In the genomic region with DNA sequence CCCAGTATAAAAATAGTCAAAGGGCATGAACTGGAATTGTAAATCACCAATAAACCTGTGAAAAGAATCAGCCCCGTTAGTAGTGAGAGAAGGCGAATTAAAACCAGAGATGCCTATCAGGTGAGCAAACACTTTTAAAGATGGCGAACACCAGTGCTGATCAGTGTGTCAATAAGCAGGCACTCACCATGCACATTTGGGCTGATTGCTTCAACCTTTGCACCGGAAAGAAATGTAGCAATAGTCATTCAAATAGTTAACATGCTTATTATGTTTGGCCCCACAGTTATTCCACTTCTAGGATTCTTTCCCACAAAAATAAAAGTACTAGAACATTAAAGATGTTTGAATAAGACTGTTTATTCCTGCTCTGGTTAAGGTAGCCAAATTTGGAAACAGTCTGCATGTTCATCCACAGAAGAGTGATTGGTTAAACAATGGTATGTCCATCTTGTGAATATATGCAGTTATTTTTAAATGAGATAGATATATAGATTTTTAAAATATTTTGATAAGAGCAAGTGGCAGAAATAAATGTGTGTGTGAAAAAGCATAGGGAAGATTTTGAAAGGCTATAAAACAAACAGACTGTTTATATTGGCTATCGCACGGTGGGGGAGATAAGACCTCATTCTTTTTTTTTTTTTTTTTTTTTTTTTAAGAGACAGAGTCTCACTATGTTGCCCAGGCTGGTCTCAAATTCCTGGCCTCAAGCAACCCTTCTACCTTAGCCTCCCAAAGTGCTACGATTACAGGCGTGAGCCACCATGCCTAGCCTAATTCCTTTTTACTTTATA, we compare ENCODE assay signal across 1 cellular context.
A peak's percentile ranks its signal among the peaks of the same experiment; 100 is the strongest.
TF ChIP-seq lines count a peak whose summit lies in the region.

No MANE protein-coding gene starts in this region.

TF ChIP-seq in HepG2, 621 proteins besides CTCF, POLR2A, EP300 and RAD21 (continued from another document and continues in another):
- TF ChIP-seq, protein P1, sequence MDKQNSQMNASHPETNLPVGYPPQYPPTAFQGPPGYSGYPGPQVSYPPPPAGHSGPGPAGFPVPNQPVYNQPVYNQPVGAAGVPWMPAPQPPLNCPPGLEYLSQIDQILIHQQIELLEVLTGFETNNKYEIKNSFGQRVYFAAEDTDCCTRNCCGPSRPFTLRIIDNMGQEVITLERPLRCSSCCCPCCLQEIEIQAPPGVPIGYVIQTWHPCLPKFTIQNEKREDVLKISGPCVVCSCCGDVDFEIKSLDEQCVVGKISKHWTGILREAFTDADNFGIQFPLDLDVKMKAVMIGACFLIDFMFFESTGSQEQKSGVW (CRISPR knock-in tag; IDR thresholded peaks at IDR 0.05; ENCODE audit: borderline replicate concordance) = no peak
- TF ChIP-seq ZNF776 (CRISPR knock-in tag; IDR thresholded peaks at IDR 0.05) = no peak
- no peak for TF ChIP-seq NR3C1 (CRISPR knock-in tag; IDR thresholded peaks at IDR 0.05)
- TF ChIP-seq, protein P2, sequence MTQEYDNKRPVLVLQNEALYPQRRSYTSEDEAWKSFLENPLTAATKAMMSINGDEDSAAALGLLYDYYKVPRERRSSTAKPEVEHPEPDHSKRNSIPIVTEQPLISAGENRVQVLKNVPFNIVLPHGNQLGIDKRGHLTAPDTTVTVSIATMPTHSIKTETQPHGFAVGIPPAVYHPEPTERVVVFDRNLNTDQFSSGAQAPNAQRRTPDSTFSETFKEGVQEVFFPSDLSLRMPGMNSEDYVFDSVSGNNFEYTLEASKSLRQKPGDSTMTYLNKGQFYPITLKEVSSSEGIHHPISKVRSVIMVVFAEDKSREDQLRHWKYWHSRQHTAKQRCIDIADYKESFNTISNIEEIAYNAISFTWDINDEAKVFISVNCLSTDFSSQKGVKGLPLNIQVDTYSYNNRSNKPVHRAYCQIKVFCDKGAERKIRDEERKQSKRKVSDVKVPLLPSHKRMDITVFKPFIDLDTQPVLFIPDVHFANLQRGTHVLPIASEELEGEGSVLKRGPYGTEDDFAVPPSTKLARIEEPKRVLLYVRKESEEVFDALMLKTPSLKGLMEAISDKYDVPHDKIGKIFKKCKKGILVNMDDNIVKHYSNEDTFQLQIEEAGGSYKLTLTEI (CRISPR knock-in tag; conservative IDR thresholded peaks at IDR 0.05) = no peak
- TF ChIP-seq BRCA1 (CRISPR knock-in tag; IDR thresholded peaks at IDR 0.05) = no peak
- no peak for TF ChIP-seq ATF1 (CRISPR knock-in tag; IDR thresholded peaks at IDR 0.05)
- TF ChIP-seq MED8 (CRISPR knock-in tag; IDR thresholded peaks at IDR 0.05; ENCODE audit: insufficient replicate concordance) = no peak
- no peak for TF ChIP-seq CCDC6 (CRISPR knock-in tag; IDR thresholded peaks at IDR 0.05)
- TF ChIP-seq, protein P3, sequence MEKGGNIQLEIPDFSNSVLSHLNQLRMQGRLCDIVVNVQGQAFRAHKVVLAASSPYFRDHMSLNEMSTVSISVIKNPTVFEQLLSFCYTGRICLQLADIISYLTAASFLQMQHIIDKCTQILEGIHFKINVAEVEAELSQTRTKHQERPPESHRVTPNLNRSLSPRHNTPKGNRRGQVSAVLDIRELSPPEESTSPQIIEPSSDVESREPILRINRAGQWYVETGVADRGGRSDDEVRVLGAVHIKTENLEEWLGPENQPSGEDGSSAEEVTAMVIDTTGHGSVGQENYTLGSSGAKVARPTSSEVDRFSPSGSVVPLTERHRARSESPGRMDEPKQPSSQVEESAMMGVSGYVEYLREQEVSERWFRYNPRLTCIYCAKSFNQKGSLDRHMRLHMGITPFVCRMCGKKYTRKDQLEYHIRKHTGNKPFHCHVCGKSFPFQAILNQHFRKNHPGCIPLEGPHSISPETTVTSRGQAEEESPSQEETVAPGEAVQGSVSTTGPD (CRISPR knock-in tag; IDR thresholded peaks at IDR 0.05) = no peak
- no peak for TF ChIP-seq ZSCAN30 (CRISPR knock-in tag; IDR thresholded peaks at IDR 0.05)
- TF ChIP-seq CC2D1A (CRISPR knock-in tag; IDR thresholded peaks at IDR 0.05) = no peak
- TF ChIP-seq, protein P4, sequence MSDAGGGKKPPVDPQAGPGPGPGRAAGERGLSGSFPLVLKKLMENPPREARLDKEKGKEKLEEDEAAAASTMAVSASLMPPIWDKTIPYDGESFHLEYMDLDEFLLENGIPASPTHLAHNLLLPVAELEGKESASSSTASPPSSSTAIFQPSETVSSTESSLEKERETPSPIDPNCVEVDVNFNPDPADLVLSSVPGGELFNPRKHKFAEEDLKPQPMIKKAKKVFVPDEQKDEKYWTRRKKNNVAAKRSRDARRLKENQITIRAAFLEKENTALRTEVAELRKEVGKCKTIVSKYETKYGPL (CRISPR knock-in tag; IDR thresholded peaks at IDR 0.05) = no peak
- no peak for TF ChIP-seq ZNF367 (CRISPR knock-in tag; IDR thresholded peaks at IDR 0.05; ENCODE audit: borderline replicate concordance)
- TF ChIP-seq NBN (conservative IDR thresholded peaks at IDR 0.05) = no peak
- TF ChIP-seq YY1 (IDR thresholded peaks at IDR 0.05; ENCODE audit: insufficient read depth, insufficient replicate concordance, low read depth, low read length) = peak; percentile 78
- no peak for TF ChIP-seq ARNTL (CRISPR knock-in tag; IDR thresholded peaks at IDR 0.05)
- peak; percentile 53; the same call in 1 of the 2 replicates for TF ChIP-seq DPF2 (CRISPR knock-in tag; IDR thresholded peaks at IDR 0.05; ENCODE audit: borderline replicate concordance, low read depth)
- TF ChIP-seq KLF13 (CRISPR knock-in tag; IDR thresholded peaks at IDR 0.05) = no peak
- no peak for TF ChIP-seq ZNF746 (CRISPR knock-in tag; IDR thresholded peaks at IDR 0.05)
- TF ChIP-seq ZZZ3 (CRISPR knock-in tag; IDR thresholded peaks at IDR 0.05; ENCODE audit: borderline replicate concordance) = no peak
- TF ChIP-seq ZNF646 (CRISPR knock-in tag; IDR thresholded peaks at IDR 0.05) = no peak
- no peak for TF ChIP-seq ZBTB7B (CRISPR knock-in tag; IDR thresholded peaks at IDR 0.05)
- no peak for TF ChIP-seq HOXA9 (CRISPR knock-in tag; IDR thresholded peaks at IDR 0.05; ENCODE audit: borderline replicate concordance)
- no peak for TF ChIP-seq ZMAT3 (CRISPR knock-in tag; conservative IDR thresholded peaks at IDR 0.05)
- TF ChIP-seq GATAD2A (CRISPR knock-in tag; IDR thresholded peaks at IDR 0.05) = peak; percentile 90
- TF ChIP-seq, protein P5, sequence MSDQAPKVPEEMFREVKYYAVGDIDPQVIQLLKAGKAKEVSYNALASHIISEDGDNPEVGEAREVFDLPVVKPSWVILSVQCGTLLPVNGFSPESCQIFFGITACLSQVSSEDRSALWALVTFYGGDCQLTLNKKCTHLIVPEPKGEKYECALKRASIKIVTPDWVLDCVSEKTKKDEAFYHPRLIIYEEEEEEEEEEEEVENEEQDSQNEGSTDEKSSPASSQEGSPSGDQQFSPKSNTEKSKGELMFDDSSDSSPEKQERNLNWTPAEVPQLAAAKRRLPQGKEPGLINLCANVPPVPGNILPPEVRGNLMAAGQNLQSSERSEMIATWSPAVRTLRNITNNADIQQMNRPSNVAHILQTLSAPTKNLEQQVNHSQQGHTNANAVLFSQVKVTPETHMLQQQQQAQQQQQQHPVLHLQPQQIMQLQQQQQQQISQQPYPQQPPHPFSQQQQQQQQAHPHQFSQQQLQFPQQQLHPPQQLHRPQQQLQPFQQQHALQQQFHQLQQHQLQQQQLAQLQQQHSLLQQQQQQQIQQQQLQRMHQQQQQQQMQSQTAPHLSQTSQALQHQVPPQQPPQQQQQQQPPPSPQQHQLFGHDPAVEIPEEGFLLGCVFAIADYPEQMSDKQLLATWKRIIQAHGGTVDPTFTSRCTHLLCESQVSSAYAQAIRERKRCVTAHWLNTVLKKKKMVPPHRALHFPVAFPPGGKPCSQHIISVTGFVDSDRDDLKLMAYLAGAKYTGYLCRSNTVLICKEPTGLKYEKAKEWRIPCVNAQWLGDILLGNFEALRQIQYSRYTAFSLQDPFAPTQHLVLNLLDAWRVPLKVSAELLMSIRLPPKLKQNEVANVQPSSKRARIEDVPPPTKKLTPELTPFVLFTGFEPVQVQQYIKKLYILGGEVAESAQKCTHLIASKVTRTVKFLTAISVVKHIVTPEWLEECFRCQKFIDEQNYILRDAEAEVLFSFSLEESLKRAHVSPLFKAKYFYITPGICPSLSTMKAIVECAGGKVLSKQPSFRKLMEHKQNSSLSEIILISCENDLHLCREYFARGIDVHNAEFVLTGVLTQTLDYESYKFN (CRISPR knock-in tag; conservative IDR thresholded peaks at IDR 0.05) = peak; percentile 76; the same call in 1 of the 2 replicates
- no peak for TF ChIP-seq DNMT1 (CRISPR knock-in tag; IDR thresholded peaks at IDR 0.05)
- no peak for TF ChIP-seq ESRRA (CRISPR knock-in tag; IDR thresholded peaks at IDR 0.05; ENCODE audit: low read depth)
- no peak for TF ChIP-seq HDAC1 (CRISPR knock-in tag; IDR thresholded peaks at IDR 0.05)
- peak; percentile 70 for TF ChIP-seq HMG20A (CRISPR knock-in tag; IDR thresholded peaks at IDR 0.05; ENCODE audit: borderline replicate concordance)
- no peak for TF ChIP-seq ATF3 (CRISPR knock-in tag; IDR thresholded peaks at IDR 0.05)
- TF ChIP-seq KMT2B (CRISPR knock-in tag; IDR thresholded peaks at IDR 0.05) = peak; percentile 19; the same call in 1 of the 2 replicates
- no peak for TF ChIP-seq PHB2 (IDR thresholded peaks at IDR 0.05; ENCODE audit: partially characterized antibody)
- no peak for TF ChIP-seq SP140L (CRISPR knock-in tag; IDR thresholded peaks at IDR 0.05; ENCODE audit: borderline replicate concordance)
- TF ChIP-seq, protein P6, sequence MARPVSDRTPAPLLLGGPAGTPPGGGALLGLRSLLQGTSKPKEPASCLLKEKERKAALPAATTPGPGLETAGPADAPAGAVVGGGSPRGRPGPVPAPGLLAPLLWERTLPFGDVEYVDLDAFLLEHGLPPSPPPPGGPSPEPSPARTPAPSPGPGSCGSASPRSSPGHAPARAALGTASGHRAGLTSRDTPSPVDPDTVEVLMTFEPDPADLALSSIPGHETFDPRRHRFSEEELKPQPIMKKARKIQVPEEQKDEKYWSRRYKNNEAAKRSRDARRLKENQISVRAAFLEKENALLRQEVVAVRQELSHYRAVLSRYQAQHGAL (CRISPR knock-in tag; IDR thresholded peaks at IDR 0.05; ENCODE audit: not compliant biosample characterization) = no peak
- no peak for TF ChIP-seq ZNF567 (CRISPR knock-in tag; IDR thresholded peaks at IDR 0.05; ENCODE audit: borderline replicate concordance)
- no peak for TF ChIP-seq SMC3 (IDR thresholded peaks at IDR 0.05; ENCODE audit: low read length)
- no peak for TF ChIP-seq ZFP82 (CRISPR knock-in tag; IDR thresholded peaks at IDR 0.05; ENCODE audit: borderline replicate concordance)
- no peak for TF ChIP-seq PAF1 (CRISPR knock-in tag; IDR thresholded peaks at IDR 0.05)
- TF ChIP-seq FIP1L1 (IDR thresholded peaks at IDR 0.05; ENCODE audit: borderline replicate concordance, insufficient read depth, low read depth, low read length) = no peak
- no peak for TF ChIP-seq ZNF557 (CRISPR knock-in tag; IDR thresholded peaks at IDR 0.05)
- TF ChIP-seq DMAP1 (CRISPR knock-in tag; IDR thresholded peaks at IDR 0.05) = no peak
- TF ChIP-seq ZNF619 (CRISPR knock-in tag; IDR thresholded peaks at IDR 0.05) = no peak
- TF ChIP-seq NKX3-1 (CRISPR knock-in tag; IDR thresholded peaks at IDR 0.05) = no peak
- no peak for TF ChIP-seq CAMTA2 (CRISPR knock-in tag; IDR thresholded peaks at IDR 0.05; ENCODE audit: borderline replicate concordance)
- no peak for TF ChIP-seq NONO (IDR thresholded peaks at IDR 0.05)
- TF ChIP-seq NONO (CRISPR knock-in tag; conservative IDR thresholded peaks at IDR 0.05) = no peak
- TF ChIP-seq, protein P7, sequence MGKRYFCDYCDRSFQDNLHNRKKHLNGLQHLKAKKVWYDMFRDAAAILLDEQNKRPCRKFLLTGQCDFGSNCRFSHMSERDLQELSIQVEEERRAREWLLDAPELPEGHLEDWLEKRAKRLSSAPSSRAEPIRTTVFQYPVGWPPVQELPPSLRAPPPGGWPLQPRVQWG (CRISPR knock-in tag; IDR thresholded peaks at IDR 0.05; ENCODE audit: borderline replicate concordance, low read depth) = no peak
- peak; percentile 92 for TF ChIP-seq NR2C2 (CRISPR knock-in tag; IDR thresholded peaks at IDR 0.05; ENCODE audit: borderline replicate concordance)
- no peak for TF ChIP-seq TGIF2 (CRISPR knock-in tag; IDR thresholded peaks at IDR 0.05)
- TF ChIP-seq REPIN1 (CRISPR knock-in tag; IDR thresholded peaks at IDR 0.05; ENCODE audit: borderline replicate concordance, low read depth) = peak; percentile 30; the same call in 1 of the 2 replicates
- peak; percentile 67; the same call in 1 of the 2 replicates for TF ChIP-seq ERF (CRISPR knock-in tag; IDR thresholded peaks at IDR 0.05)
